ENCODE assay signal across 8 cellular contexts in genomic region chr5:172905771-172906170, GRCh38. TPM values are rescaled to one million over a fixed set of nuclear protein-coding genes. Genes with fewer than 3 reads are reported as not detected.
A peak's percentile ranks its signal among the peaks of the same experiment; 100 is the strongest.
DNase-seq lines count a peak whose midpoint lies in the region; ATAC-seq and TF ChIP-seq lines count a peak whose summit lies in the region.

No MANE protein-coding gene starts in this region.

- H3K9ac ChIP-seq in HUES48 (ENCODE audit: low read depth, low read length) = no peak overlapping the region; the same call in 1 of the 2 replicates

- H3K9me3 Mint-ChIP-seq in MCF 10A (ENCODE audit: unreplicated experiment) = no peaks in the 10 kb centered on the region

- peak overlapping the region; percentile 98 for H3K27ac Mint-ChIP-seq in MCF 10A (ENCODE audit: low read depth, unreplicated experiment)

- POLR2A ChIA-PET in MCF 10A (lab: Yijun Ruan, JAX) (interaction anchor here (0.7 to 13.3 kb wide), 24 partner anchors 10 to 192 kb away, joined by 3 to 910 read pairs (median 14); partner anchors contain the start of genes DUSP1 and ERGIC1), HEK293T (lab: Yijun Ruan, JAX) (interaction anchor here (0.9 to 1.4 kb wide), 5 partner anchors 8 to 197 kb away, joined by 3 to 6 read pairs (median 3); partner anchors contain the start of gene DUSP1)

- TF ChIP-seq CTCF in MCF 10A (IDR thresholded peaks at IDR 0.05; ENCODE audit: unreplicated experiment) = no peak
- no peak for TF ChIP-seq CTCF in lower lobe of right lung (IDR thresholded peaks at IDR 0.05)
- TF ChIP-seq CTCF in stomach (IDR thresholded peaks at IDR 0.05) = no peak

- H3K9me3 ChIP-seq in HUES48 (ENCODE audit: control insufficient read depth, insufficient read depth, low read length) = no peaks in the 10 kb centered on the region
- H3K9me3 ChIP-seq in lower lobe of right lung = no peaks in the 10 kb centered on the region
- H3K9me3 ChIP-seq in stomach = no peaks in the 10 kb centered on the region

- no peaks in the 10 kb centered on the region for H3K27me3 ChIP-seq in HUES48 (ENCODE audit: control insufficient read depth, insufficient read depth, low read length)
- H3K27me3 ChIP-seq in lower lobe of right lung (ENCODE audit: low read depth) = no peaks in the 10 kb centered on the region
- H3K27me3 ChIP-seq in stomach = no peaks in the 10 kb centered on the region

- no peaks in the 10 kb centered on the region for H3K27me3 Mint-ChIP-seq in MCF 10A (ENCODE audit: insufficient read depth, unreplicated experiment)

- H3K36me3 ChIP-seq in HUES48 (ENCODE audit: control insufficient read depth, insufficient read depth, low read length) (peaks cover 25% of the 10 kb centered on the region), lower lobe of right lung (peaks cover 9% of the 10 kb centered on the region), stomach (peaks cover 7 to 15% (median 13%) of the 10 kb centered on the region in 4 donors)

- TF ChIP-seq EP300 in stomach (IDR thresholded peaks at IDR 0.05) = no peak

- peak overlapping the region; percentile 58 for H3K4me3 Mint-ChIP-seq in MCF 10A (ENCODE audit: unreplicated experiment)

- 31 to 43% (median 34%) methylated on average over 3 of the region's 3 CpGs for WGBS in stomach, 5 donors

- CTCF ChIA-PET in MCF 10A (lab: Yijun Ruan, JAX) (interaction anchor here (0.5 to 4.9 kb wide), 23 partner anchors 9 to 1520 kb away, joined by 3 to 35 read pairs (median 7); partner anchors contain the start of gene DUSP1), HEK293T (lab: Yijun Ruan, JAX) (interaction anchor here (0.6 to 4.4 kb wide), 5 partner anchors 19 to 199 kb away, joined by 3 to 22 read pairs (median 5); no protein-coding TSS in a partner anchor)

- H3K36me3 Mint-ChIP-seq in MCF 10A (ENCODE audit: insufficient read depth, unreplicated experiment) = peaks cover 51% of the 10 kb centered on the region

- intact Hi-C loops in MCF 10A (cut with micrococcal nuclease) = loop anchor here (1.0 to 2.0 kb wide), 3 partner anchors 19 to 133 kb away; no protein-coding TSS in a partner anchor
- intact Hi-C loops in lower lobe of right lung (cut with DNase I) = no loop called here
- intact Hi-C loops in stomach (cut with DNase I; ENCODE audit: low total_unique reads) = no loop called here

- H3K4me1 Mint-ChIP-seq in MCF 10A (ENCODE audit: insufficient read depth, unreplicated experiment) = peaks cover 70% of the 10 kb centered on the region

- no peak for TF ChIP-seq POLR2A in stomach (IDR thresholded peaks at IDR 0.05)

- H3K27ac ChIP-seq in HUES48 (ENCODE audit: low read depth, low read length) (peak overlapping the region; percentile 71), lower lobe of right lung (peak overlapping the region; percentile 89), stomach (peak overlapping the region; percentile 92 to 98 (median 96))

- DNase-seq in MCF 10A (ENCODE audit: unreplicated experiment) (peak; percentile 59), lower lobe of right lung (no peak), stomach (no peak), SW 1271 (lab: John Stamatoyannopoulos, UW) (no peak), HEK293T (ENCODE audit: extremely low spot score) (no peak), DMS53 (lab: John Stamatoyannopoulos, UW) (no peak)
- no peak for DNase-seq in activated CD8-positive, alpha-beta memory T cell treated with anti-CD3 and anti-CD28 coated beads, Interleukin-2, amount 50 U/mL, for 48 hours

- BruUV-seq in MCF 10A (replicated peaks; lab: Mats Ljungman, UMichigan) = no TSS peak

- no peak for ATAC-seq in lower lobe of right lung

- H3K4me3 ChIP-seq in HUES48 (ENCODE audit: low read depth, low read length) (no peak overlapping the region), lower lobe of right lung (no peak overlapping the region), stomach (no peak overlapping the region)

- H3K4me1 ChIP-seq in HUES48 (ENCODE audit: control insufficient read depth, insufficient read depth, low read length) (peaks cover 11% of the 10 kb centered on the region), lower lobe of right lung (peaks cover 57% of the 10 kb centered on the region), stomach (peaks cover 51 to 78% (median 62%) of the 10 kb centered on the region in 4 donors)

TF ChIP-seq in HEK293T, 16 proteins besides CTCF, POLR2A, EP300 and RAD21:
- TF ChIP-seq NFRKB (IDR thresholded peaks at IDR 0.05) (no peak), ELF4 (IDR thresholded peaks at IDR 0.05) (no peak), PKNOX1 (IDR thresholded peaks at IDR 0.05) (no peak), FOXM1 (IDR thresholded peaks at IDR 0.05; ENCODE audit: borderline replicate concordance) (no peak), ARNT (IDR thresholded peaks at IDR 0.05) (no peak), HDGF (IDR thresholded peaks at IDR 0.05; ENCODE audit: borderline replicate concordance) (no peak), FOXK2 (IDR thresholded peaks at IDR 0.05) (no peak), SP1 (IDR thresholded peaks at IDR 0.05) (no peak), ZNF384 (IDR thresholded peaks at IDR 0.05) (no peak), TARDBP (IDR thresholded peaks at IDR 0.05) (no peak), BHLHE40 (IDR thresholded peaks at IDR 0.05; ENCODE audit: borderline replicate concordance) (no peak), SUZ12 (IDR thresholded peaks at IDR 0.05) (no peak), L3MBTL2 (conservative IDR thresholded peaks at IDR 0.05) (no peak), LEF1 (IDR thresholded peaks at IDR 0.05; ENCODE audit: borderline replicate concordance) (no peak), FOXA1 (IDR thresholded peaks at IDR 0.05) (no peak), CTBP1 (IDR thresholded peaks at IDR 0.05; ENCODE audit: borderline replicate concordance) (no peak)

RNA-seq across cellular contexts. Expression of gene RPL26L1, which starts 53.5 kb away (rescaled TPM):
- 103 and 119 TPM in 2 replicates for total RNA-seq in MCF 10A (2022)
- 16.6 TPM for total RNA-seq in lower lobe of right lung
- total RNA-seq in stomach = 10 to 100 TPM in 4 of 5 donors, 1 to 10 TPM in 1; 7.0 to 51.6 (median 21.9) TPM
- 10 to 100 TPM; 39.9 to 62.1 (median 60.8) TPM for polyA plus RNA-seq in stomach
